ENCODE assay signal across 9 cellular contexts in the genomic region with DNA sequence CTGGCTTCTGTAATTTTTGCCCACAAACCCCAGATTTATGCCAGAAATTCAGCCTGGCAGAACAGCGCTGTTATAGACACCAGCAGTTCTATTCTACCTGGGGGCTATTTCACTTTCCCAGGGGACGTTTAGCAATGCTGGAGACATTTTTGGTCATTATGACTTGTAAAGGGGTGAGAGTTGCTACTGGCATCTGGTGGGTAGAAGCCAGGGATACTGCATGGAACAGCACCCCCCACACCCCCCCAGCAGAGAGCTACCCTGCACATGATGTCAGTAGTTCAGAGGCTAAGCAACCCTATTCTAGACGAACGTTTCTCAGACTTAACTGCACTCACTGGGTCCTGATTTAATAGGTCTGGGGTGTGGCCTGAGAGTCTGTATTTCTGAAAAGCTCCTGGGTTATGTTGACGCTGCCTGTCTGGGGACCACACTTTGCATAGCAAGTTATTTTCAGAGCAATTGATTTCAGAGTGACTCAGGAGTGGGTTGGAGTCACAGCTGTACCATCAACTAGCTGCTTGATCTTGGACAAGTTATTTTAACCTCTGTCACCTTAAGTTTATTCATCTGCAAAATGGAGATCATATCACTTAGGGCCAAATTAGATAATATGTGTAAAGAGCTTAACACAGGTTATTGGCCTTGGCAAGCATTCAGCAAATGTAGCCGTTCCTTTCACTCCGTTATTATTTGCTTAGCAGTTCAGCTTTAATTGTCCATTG. TPM values are rescaled to one million over a fixed set of nuclear protein-coding genes. Genes with fewer than 3 reads are reported as not detected.
DNase-seq lines count a peak whose midpoint lies in the region; ATAC-seq and TF ChIP-seq lines count a peak whose summit lies in the region.
"Had no signal": no experiment of that assay in that cellular context is flagged by ENCODE, and none has a peak within 500 bp of the region (broad histone marks: within the 10 kb centered on the region; RNA-seq: fewer than 3 reads in every experiment).

No MANE protein-coding gene starts in this region.

- H4K20me1 ChIP-seq in neural progenitor cell (ENCODE audit: low read depth): peaks cover 29% of the 10 kb centered on the region

- POLR2A ChIA-PET in CD8-positive, alpha-beta T cell (lab: Charles Lee): no interaction called here

- H3K27ac ChIP-seq in CD8-positive, alpha-beta T cell (ENCODE audit: low read depth, low read length): no peak overlapping the region
- H3K27ac ChIP-seq in colonic mucosa (no peak overlapping the region), neural progenitor cell (no peak overlapping the region)

- peaks cover 5% of the 10 kb centered on the region for H3K36me3 Mint-ChIP-seq in CD8-positive, alpha-beta T cell
- peaks cover 2% of the 10 kb centered on the region for H3K36me3 Mint-ChIP-seq in neural progenitor cell

- H3K27ac Mint-ChIP-seq in CD8-positive, alpha-beta T cell: no peak overlapping the region
- no peak overlapping the region for H3K27ac Mint-ChIP-seq in neural progenitor cell

- H3K27me3 Mint-ChIP-seq in CD8-positive, alpha-beta T cell (ENCODE audit: low read depth): no peaks in the 10 kb centered on the region
- peaks cover 2% of the 10 kb centered on the region for H3K27me3 Mint-ChIP-seq in neural progenitor cell (ENCODE audit: insufficient read depth, low read depth)

- no peak overlapping the region for H3K4me2 ChIP-seq in neural progenitor cell

- no peak for TF ChIP-seq CTCF in CD8-positive, alpha-beta T cell (IDR thresholded peaks at IDR 0.05)
- TF ChIP-seq CTCF in colonic mucosa (IDR thresholded peaks at IDR 0.05) (no peak), neural progenitor cell (IDR thresholded peaks at IDR 0.05) (no peak)

- H3K4me3 Mint-ChIP-seq in CD8-positive, alpha-beta T cell: no peak overlapping the region
- H3K4me3 Mint-ChIP-seq in neural progenitor cell: no peak overlapping the region

- H3K4me1 ChIP-seq in CD8-positive, alpha-beta T cell (ENCODE audit: insufficient read depth, low read length): peaks cover 27% of the 10 kb centered on the region
- H3K4me1 ChIP-seq in colonic mucosa (no peaks in the 10 kb centered on the region), neural progenitor cell (peaks cover 18% of the 10 kb centered on the region)

- no peaks in the 10 kb centered on the region for H3K27me3 ChIP-seq in CD8-positive, alpha-beta T cell (ENCODE audit: insufficient read depth, low read length)
- H3K27me3 ChIP-seq in colonic mucosa (no peaks in the 10 kb centered on the region), neural progenitor cell (no peaks in the 10 kb centered on the region)

- no peaks in the 10 kb centered on the region for H3K9me3 Mint-ChIP-seq in CD8-positive, alpha-beta T cell
- H3K9me3 Mint-ChIP-seq in neural progenitor cell: no peaks in the 10 kb centered on the region

- H3K79me2 ChIP-seq in neural progenitor cell (ENCODE audit: low read depth): peaks cover 23% of the 10 kb centered on the region

- no peaks in the 10 kb centered on the region for H3K9me3 ChIP-seq in CD8-positive, alpha-beta T cell (ENCODE audit: low read length)
- H3K9me3 ChIP-seq in colonic mucosa (no peaks in the 10 kb centered on the region), neural progenitor cell (ENCODE audit: low read depth) (no peaks in the 10 kb centered on the region)

- CTCF ChIA-PET in CD8-positive, alpha-beta T cell (lab: Charles Lee): no interaction called here

- peak; percentile 84 for ATAC-seq in GM19324 (IDR thresholded peaks at IDR 0.05; ENCODE audit: low FRiP score, unreplicated experiment)
- ATAC-seq in HG03095 (IDR thresholded peaks at IDR 0.05; ENCODE audit: unreplicated experiment): peak; percentile 94
- no peak for ATAC-seq in CD8-positive, alpha-beta T cell
- ATAC-seq: left cardiac atrium had no signal

- no peak overlapping the region for H3K4me3 ChIP-seq in CD8-positive, alpha-beta T cell (ENCODE audit: low read depth, low read length)
- H3K4me3 ChIP-seq in colonic mucosa (no peak overlapping the region), neural progenitor cell (no peak overlapping the region)

- H3K36me3 ChIP-seq in CD8-positive, alpha-beta T cell (ENCODE audit: insufficient read depth, low read length): no peaks in the 10 kb centered on the region
- no peaks in the 10 kb centered on the region for H3K36me3 ChIP-seq in colonic mucosa
- H3K36me3 ChIP-seq in neural progenitor cell: no peaks in the 10 kb centered on the region

- no peaks in the 10 kb centered on the region for H3F3A ChIP-seq in neural progenitor cell (ENCODE audit: low read depth)

- H3K9ac ChIP-seq in colonic mucosa (ENCODE audit: low read depth in 2 of 2, low read length in 2 of 2) (no peak overlapping the region), neural progenitor cell (no peak overlapping the region)

- DNase-seq in COR-L47 (lab: John Stamatoyannopoulos, UW) (peak; percentile 92), NCI-H510A treated with DMSO at 0.1 percent for 48 hours (lab: John Stamatoyannopoulos, UW) (peak; percentile 89), NCI-H446 treated with DMSO at 0.1 percent for 48 hours (lab: John Stamatoyannopoulos, UW) (no peak), colonic mucosa (no peak), neural progenitor cell (ENCODE audit: low spot score) (no peak)
- DNase-seq in CD8-positive, alpha-beta T cell: no peak
- DNase-seq: left cardiac atrium had no signal

- intact Hi-C loops in CD8-positive, alpha-beta T cell (cut with DNase I, micrococcal nuclease): no loop called here
- intact Hi-C loops in colonic mucosa (cut with DNase I): no loop called here

- no peak overlapping the region for H2AFZ ChIP-seq in neural progenitor cell (replicated peaks)

- H3K4me1 Mint-ChIP-seq in CD8-positive, alpha-beta T cell (ENCODE audit: low read depth): peaks cover 82% of the 10 kb centered on the region
- peaks cover 48% of the 10 kb centered on the region for H3K4me1 Mint-ChIP-seq in neural progenitor cell

RNA-seq across cellular contexts. Expression of a gene that starts 48.5 kb away (rescaled TPM):
- 10 to 100 TPM; 29.1 to 35.5 TPM for total RNA-seq in CD8-positive, alpha-beta T cell
- 1 to 10 TPM; 2.9 to 4.9 TPM for total RNA-seq in colonic mucosa
- 7.7 and 10.2 TPM in 2 replicates for total RNA-seq in neural progenitor cell (ENCODE audit: low replicate concordance)

Comparison
In these comparisons a context has a peak if more than half of its experiments do, and no peak if none do; other contexts are left out.
1. DNase-seq: peak in COR-L47 (single experiment) and NCI-H510A treated with DMSO at 0.1 percent for 48 hours (single experiment); none in CD8-positive, alpha-beta T cell (0 of 7), NCI-H446 treated with DMSO at 0.1 percent for 48 hours (single experiment), colonic mucosa (single experiment) and neural progenitor cell (single experiment).